Comparison of ENCODE assay signal across 21 cellular contexts in the genomic region with DNA sequence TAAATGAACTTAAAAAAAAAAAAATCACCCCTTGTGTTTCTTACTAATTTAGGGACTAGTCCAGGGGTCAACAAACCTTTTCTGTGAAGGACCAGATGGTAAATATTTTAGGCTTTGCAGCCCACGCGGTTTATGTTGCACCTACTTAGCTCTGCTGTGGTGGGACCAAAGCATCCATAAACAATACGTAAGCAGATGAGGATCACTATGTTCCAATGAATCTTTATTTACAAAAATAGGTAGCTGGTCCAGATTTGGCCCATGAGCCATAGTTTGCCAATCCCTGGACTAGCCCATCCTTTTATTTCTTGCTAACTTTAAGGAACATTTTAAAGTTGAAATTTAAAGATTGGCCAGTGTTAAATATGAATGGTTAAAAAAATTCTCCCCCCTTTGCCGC.
DNase-seq lines count a peak whose midpoint lies in the region; ATAC-seq and TF ChIP-seq lines count a peak whose summit lies in the region.
"Had no signal": no experiment of that assay in that cellular context is flagged by ENCODE, and none has a peak within 500 bp of the region (broad histone marks: within the 10 kb centered on the region; RNA-seq: fewer than 3 reads in every experiment).

No MANE protein-coding gene starts in this region.

- H3K9ac ChIP-seq in trophoblast cell (ENCODE audit: low read length) = no peak overlapping the region

- DNase-seq in right atrium auricular region (ENCODE audit: low spot score) (no peak), Right ventricle myocardium inferior (ENCODE audit: missing footprints) (no peak), psoas muscle (no peak), upper lobe of right lung (no peak), NCI-H1092 treated with DMSO at 0.1 percent for 48 hours (lab: John Stamatoyannopoulos, UW) (no peak), trophoblast cell (no peak)
- DNase-seq: activated CD4-positive, alpha-beta T cell treated with anti-CD3 and anti-CD28 coated beads for 4 hours; activated naive CD8-positive, alpha-beta T cell treated with anti-CD3 and anti-CD28 coated beads, Interleukin-2, amount 50 U/mL, for 24 hours; activated T-cell treated with anti-CD3 and anti-CD28 coated beads for 4 hours; COR-L47; erythroblast; left colon; natural killer cell; NCI-H1694; NCI-H446; stimulated activated CD4-positive, alpha-beta T cell treated with anti-CD3 and anti-CD28 coated beads, Interleukin-4, amount 100 ng/mL, for 1 hour; stimulated activated CD8-positive, alpha-beta memory T cell treated with anti-CD3 and anti-CD28 coated beads, Interleukin-4, amount 100 ng/mL, for 48 hours; T1000 had no signal

- H4K8ac ChIP-seq in trophoblast cell (ENCODE audit: low read depth, low read length) = no peak overlapping the region

- no peak overlapping the region for H2AK5ac ChIP-seq in trophoblast cell (ENCODE audit: low read length)

- 66 to 84% methylated on average over 4 of the region's 4 CpGs for WGBS in gastroesophageal sphincter (ENCODE audit: low coverage in 1 of 2), 2 donors
- 33 to 62% (median 35%) methylated on average over 4 of the region's 4 CpGs for WGBS in psoas muscle, 3 donors
- no CpG with 5 or more reads among the region's 4 CpGs for WGBS in trophoblast cell (ENCODE audit: extremely low coverage, insufficient coverage, insufficient read length)

- H2BK120ac ChIP-seq in trophoblast cell (ENCODE audit: insufficient read depth, low read length, poor library complexity) = no peak overlapping the region

- no peak overlapping the region for H2BK12ac ChIP-seq in trophoblast cell (ENCODE audit: low read length)

- no peak overlapping the region for H3K4me2 ChIP-seq in trophoblast cell (ENCODE audit: low read length)

- H3K27me3 ChIP-seq in right atrium auricular region (no peaks in the 10 kb centered on the region), gastroesophageal sphincter (no peaks in the 10 kb centered on the region), psoas muscle (ENCODE audit: insufficient read depth in 3 of 3, low read length in 2 of 3) (no peaks in the 10 kb centered on the region), upper lobe of right lung (no peaks in the 10 kb centered on the region), trophoblast cell (ENCODE audit: insufficient read depth, low read length) (no peaks in the 10 kb centered on the region)
- H3K27me3 ChIP-seq: SJCRH30 had no signal

- no peaks in the 10 kb centered on the region for H3K9me3 ChIP-seq in right atrium auricular region
- no peaks in the 10 kb centered on the region for H3K9me3 ChIP-seq in gastroesophageal sphincter
- H3K9me3 ChIP-seq in psoas muscle = no peaks in the 10 kb centered on the region
- no peaks in the 10 kb centered on the region for H3K9me3 ChIP-seq in upper lobe of right lung
- H3K9me3 ChIP-seq in trophoblast cell (ENCODE audit: insufficient read depth, low read depth, low read length) = no peaks in the 10 kb centered on the region
- H3K9me3 ChIP-seq: SJCRH30 had no signal

- no peak for TF ChIP-seq POLR2A in gastroesophageal sphincter (IDR thresholded peaks at IDR 0.05)

- no peak overlapping the region for H2BK5ac ChIP-seq in trophoblast cell (ENCODE audit: low read depth, low read length, poor library complexity)

- no peak overlapping the region for H3K23ac ChIP-seq in trophoblast cell (ENCODE audit: low read length)

- H2AFZ ChIP-seq in trophoblast cell (ENCODE audit: insufficient read depth, low read length, poor library complexity) = no peak overlapping the region

- no peaks in the 10 kb centered on the region for H3K79me1 ChIP-seq in trophoblast cell (ENCODE audit: low read length)

- H3K18ac ChIP-seq in trophoblast cell (ENCODE audit: low read length) = no peak overlapping the region

- TF ChIP-seq EP300 in gastroesophageal sphincter (IDR thresholded peaks at IDR 0.05) = no peak

- TF ChIP-seq CTCF in right atrium auricular region (IDR thresholded peaks at IDR 0.05) (no peak), gastroesophageal sphincter (IDR thresholded peaks at IDR 0.05) (no peak), psoas muscle (IDR thresholded peaks at IDR 0.05) (no peak), upper lobe of right lung (IDR thresholded peaks at IDR 0.05) (no peak)

- no peak overlapping the region for H4K12ac ChIP-seq in trophoblast cell (ENCODE audit: low read depth, low read length)

- H3K4me3 ChIP-seq in right atrium auricular region = no peak overlapping the region
- no peak overlapping the region for H3K4me3 ChIP-seq in gastroesophageal sphincter
- peak overlapping the region; percentile 27 for H3K4me3 ChIP-seq in psoas muscle
- no peak overlapping the region for H3K4me3 ChIP-seq in upper lobe of right lung
- no peak overlapping the region for H3K4me3 ChIP-seq in trophoblast cell (ENCODE audit: low read depth, low read length)

- H4K91ac ChIP-seq in trophoblast cell (ENCODE audit: low read depth, low read length) = no peak overlapping the region

- intact Hi-C loops in Right ventricle myocardium inferior (cut with DNase I) (no loop called here), psoas muscle (cut with DNase I) (loop anchor here in 1 of 2 donors (2.0 kb wide), 1 partner anchor 15 kb away; no protein-coding TSS in a partner anchor), upper lobe of right lung (cut with DNase I) (no loop called here)

- ATAC-seq in Right ventricle myocardium inferior = no peak
- no peak for ATAC-seq in gastroesophageal sphincter
- peak in 2 of 4 donors; percentile 43 to 69 for ATAC-seq in psoas muscle
- ATAC-seq in upper lobe of right lung = no peak
- ATAC-seq in HG03432 (IDR thresholded peaks at IDR 0.05; ENCODE audit: unreplicated experiment) = no peak
- ATAC-seq: activated naive CD8-positive, alpha-beta T cell treated with anti-CD3 and anti-CD28 coated beads, Interleukin-2, amount 50 U/mL, for 24 hours; left colon; natural killer cell had no signal

- H3K27ac ChIP-seq in right atrium auricular region (peak overlapping the region; percentile 78 to 91), gastroesophageal sphincter (peak overlapping the region; percentile 81 to 87 (median 84)), psoas muscle (peak overlapping the region; percentile 91), upper lobe of right lung (peak overlapping the region; percentile 27), trophoblast cell (ENCODE audit: low read depth, low read length) (no peak overlapping the region)
- H3K27ac ChIP-seq: SJCRH30 had no signal

- H3K36me3 ChIP-seq in right atrium auricular region (no peaks in the 10 kb centered on the region), gastroesophageal sphincter (no peaks in the 10 kb centered on the region), psoas muscle (ENCODE audit: insufficient read depth in 1 of 2, low read depth in 1 of 2) (no peaks in the 10 kb centered on the region), upper lobe of right lung (no peaks in the 10 kb centered on the region), trophoblast cell (ENCODE audit: control insufficient read depth in 1 of 2, insufficient read depth in 2 of 2, low read length in 2 of 2) (no peaks in the 10 kb centered on the region)
- H3K36me3 ChIP-seq: SJCRH30 had no signal

- H3K4ac ChIP-seq in trophoblast cell (ENCODE audit: low read depth, low read length) = no peak overlapping the region

- no peak overlapping the region for H3K14ac ChIP-seq in trophoblast cell (ENCODE audit: low read length)

- H3K4me1 ChIP-seq in right atrium auricular region (peaks cover 0 to 100% of the 10 kb centered on the region in 2 donors), gastroesophageal sphincter (peaks cover 60 to 100% (median 83%) of the 10 kb centered on the region in 3 donors), psoas muscle (peaks cover 100% of the 10 kb centered on the region), upper lobe of right lung (peaks cover 88% of the 10 kb centered on the region), trophoblast cell (ENCODE audit: control insufficient read depth in 1 of 2, insufficient read depth in 2 of 2, low read length in 2 of 2) (peaks cover 8 to 9% of the 10 kb centered on the region in 2 experiments)

- H3K79me2 ChIP-seq in trophoblast cell (ENCODE audit: control insufficient read depth, insufficient read depth, low read length, poor library complexity) = no peaks in the 10 kb centered on the region
